8 cellular contexts compared by ENCODE assay signal in genomic region chr2:199985625-199986207, GRCh38. TPM values are rescaled to one million over a fixed set of nuclear protein-coding genes. Genes with fewer than 3 reads are reported as not detected.
DNase-seq lines count a peak whose midpoint lies in the region; ATAC-seq and TF ChIP-seq lines count a peak whose summit lies in the region.

No MANE protein-coding gene starts in this region.

- ATAC-seq in CD4-positive, CD25-positive, alpha-beta regulatory T cell (ENCODE audit: low read depth in 2 of 2), result peak in 1 of 2 donors; percentile 53
- ATAC-seq in GM19463 (IDR thresholded peaks at IDR 0.05; ENCODE audit: unreplicated experiment) (peak; percentile 92), HG02571 (IDR thresholded peaks at IDR 0.05; ENCODE audit: unreplicated experiment) (no peak)

- no peak overlapping the region for H3K4me2 ChIP-seq in OCI-LY7 (ENCODE audit: low read length)

- intact Hi-C loops in OCI-LY7 (cut with micrococcal nuclease; ENCODE audit: unreplicated experiment), result no loop called here

- no peaks in the 10 kb centered on the region for H3K4me1 ChIP-seq in CD4-positive, CD25-positive, alpha-beta regulatory T cell (ENCODE audit: control insufficient read depth, insufficient read depth, low read length, poor library complexity, severe bottlenecking)
- peaks cover 7% of the 10 kb centered on the region for H3K4me1 ChIP-seq in OCI-LY7 (ENCODE audit: insufficient read depth, low read length, poor library complexity, severe bottlenecking)

- H3K9me2 ChIP-seq in OCI-LY7 (ENCODE audit: insufficient read depth, low read length), result no peaks in the 10 kb centered on the region

- no peak overlapping the region for H3K4me3 Mint-ChIP-seq in CD4-positive, CD25-positive, alpha-beta regulatory T cell
- no peak overlapping the region for H3K4me3 Mint-ChIP-seq in neural crest cell

- H3K27ac ChIP-seq in CD4-positive, CD25-positive, alpha-beta regulatory T cell (ENCODE audit: insufficient read depth, low read length, poor library complexity, severe bottlenecking), result no peak overlapping the region
- no peak overlapping the region for H3K27ac ChIP-seq in OCI-LY7 (ENCODE audit: low read depth, low read length, poor library complexity, severe bottlenecking)

- H3K27ac Mint-ChIP-seq in CD4-positive, CD25-positive, alpha-beta regulatory T cell, result peak overlapping the region in 1 of 3 donors; percentile 52
- peak overlapping the region; percentile 48 for H3K27ac Mint-ChIP-seq in neural crest cell (ENCODE audit: unreplicated experiment)

- no peaks in the 10 kb centered on the region for H3K27me3 ChIP-seq in CD4-positive, CD25-positive, alpha-beta regulatory T cell (ENCODE audit: control insufficient read depth, insufficient read depth, low read length)

- POLR2A ChIA-PET in OCI-LY7 (lab: Charles Lee), result interaction anchor here (0.6 to 2.1 kb wide), 4 partner anchors 12 to 486 kb away, joined by 3 to 5 read pairs (median 4); no protein-coding TSS in a partner anchor

- H3K4me1 Mint-ChIP-seq in CD4-positive, CD25-positive, alpha-beta regulatory T cell, result peaks cover 0 to 6% (median 0%) of the 10 kb centered on the region in 4 donors
- H3K4me1 Mint-ChIP-seq in neural crest cell, result peaks cover 11% of the 10 kb centered on the region

- no peaks in the 10 kb centered on the region for H4K20me1 ChIP-seq in OCI-LY7 (ENCODE audit: insufficient read depth, low read length)

- no peaks in the 10 kb centered on the region for H3K9me3 ChIP-seq in CD4-positive, CD25-positive, alpha-beta regulatory T cell (ENCODE audit: control insufficient read depth in 2 of 2, low read length in 2 of 2)
- H3K9me3 ChIP-seq in OCI-LY7 (ENCODE audit: low read length), result peaks cover 6% of the 10 kb centered on the region; the same call in 1 of the 2 replicates

- no TSS peak for BruUV-seq in OCI-LY7 (replicated peaks; lab: Mats Ljungman, UMichigan)

- no peaks in the 10 kb centered on the region for H3K36me3 ChIP-seq in CD4-positive, CD25-positive, alpha-beta regulatory T cell (ENCODE audit: control insufficient read depth, insufficient read depth, low read length)
- H3K36me3 ChIP-seq in OCI-LY7 (ENCODE audit: insufficient read depth, low read length), result no peaks in the 10 kb centered on the region

- DNase-seq in CD4-positive, CD25-positive, alpha-beta regulatory T cell, result peak; percentile 7 to 85 (median 44)
- DNase-seq in HUDEP-2 (lab: John Stamatoyannopoulos, UW; ENCODE audit: unreplicated experiment in 76 of 76), result peak in 70 of 76 experiments; percentile 2 to 73 (median 34)
- DNase-seq in OCI-LY7 (ENCODE audit: low spot score), result peak; percentile 70
- peak; percentile 71 for DNase-seq in activated CD8-positive, alpha-beta memory T cell treated with anti-CD3 and anti-CD28 coated beads, Interleukin-2, amount 50 U/mL, for 48 hours
- DNase-seq in fibroblast of gingiva (ENCODE audit: low read depth), result peak; percentile 70
- DNase-seq in neural crest cell (ENCODE audit: low read depth, low spot score), result peak; percentile 61

- TF ChIP-seq CTCF in OCI-LY7 (conservative IDR thresholded peaks at IDR 0.05; ENCODE audit: low read length) (peak; percentile 82), neural crest cell (conservative IDR thresholded peaks at IDR 0.05) (peak; percentile 78)

- H3K4me3 ChIP-seq in CD4-positive, CD25-positive, alpha-beta regulatory T cell (ENCODE audit: low read depth, low read length), result no peak overlapping the region
- H3K4me3 ChIP-seq in OCI-LY7 (ENCODE audit: low read depth, low read length, poor library complexity, severe bottlenecking), result no peak overlapping the region

- no peaks in the 10 kb centered on the region for H3K27me3 Mint-ChIP-seq in CD4-positive, CD25-positive, alpha-beta regulatory T cell
- H3K27me3 Mint-ChIP-seq in neural crest cell (ENCODE audit: low read depth), result no peaks in the 10 kb centered on the region

- H3K36me3 Mint-ChIP-seq in CD4-positive, CD25-positive, alpha-beta regulatory T cell, result no peaks in the 10 kb centered on the region
- H3K36me3 Mint-ChIP-seq in neural crest cell (ENCODE audit: low read depth), result no peaks in the 10 kb centered on the region

- H3K9me3 Mint-ChIP-seq in CD4-positive, CD25-positive, alpha-beta regulatory T cell, result no peaks in the 10 kb centered on the region
- H3K9me3 Mint-ChIP-seq in neural crest cell, result peaks cover 4% of the 10 kb centered on the region

- peak overlapping the region; percentile 100 for H2AFZ ChIP-seq in OCI-LY7 (ENCODE audit: low read length)

- CTCF ChIA-PET in OCI-LY7 (lab: Charles Lee; ENCODE audit: unreplicated experiment), result interaction anchor here (1.0 kb wide), 1 partner anchor 495 kb away, joined by 3 read pairs; no protein-coding TSS in a partner anchor

- H3K79me2 ChIP-seq in OCI-LY7 (ENCODE audit: insufficient read depth, low read depth, low read length), result no peaks in the 10 kb centered on the region

RNA-seq across cellular contexts. Expression of gene MAIP1, which starts 30.3 kb away (rescaled TPM):
- 23.3 TPM for total RNA-seq in CD4-positive, CD25-positive, alpha-beta regulatory T cell
- polyA plus RNA-seq in CD4-positive, CD25-positive, alpha-beta regulatory T cell, result 10 to 100 TPM; 17.7 to 25.5 (median 20.4) TPM
- 13.7 and 25.3 TPM in 2 replicates for total RNA-seq in OCI-LY7 (2014; rRNA removed; shearing (Covaris generic))
- total RNA-seq in OCI-LY7 (2022), result 23.3 and 29.8 TPM in 2 replicates
- 23.1 and 24.2 TPM in 2 replicates for total RNA-seq in neural crest cell

RNA-seq across cellular contexts. Expression of gene TYW5, which starts 30.4 kb away (rescaled TPM):
- total RNA-seq in CD4-positive, CD25-positive, alpha-beta regulatory T cell, result 14.1 TPM
- 1 to 10 TPM; 4.0 to 5.1 (median 4.5) TPM for polyA plus RNA-seq in CD4-positive, CD25-positive, alpha-beta regulatory T cell
- 5.1 and 7.1 TPM in 2 replicates for total RNA-seq in OCI-LY7 (2014; rRNA removed; shearing (Covaris generic))
- 7.7 and 8.9 TPM in 2 replicates for total RNA-seq in OCI-LY7 (2022)
- total RNA-seq in neural crest cell, result 10.6 TPM in 2 replicates
